8 cellular contexts compared by ENCODE assay signal in the genomic region with DNA sequence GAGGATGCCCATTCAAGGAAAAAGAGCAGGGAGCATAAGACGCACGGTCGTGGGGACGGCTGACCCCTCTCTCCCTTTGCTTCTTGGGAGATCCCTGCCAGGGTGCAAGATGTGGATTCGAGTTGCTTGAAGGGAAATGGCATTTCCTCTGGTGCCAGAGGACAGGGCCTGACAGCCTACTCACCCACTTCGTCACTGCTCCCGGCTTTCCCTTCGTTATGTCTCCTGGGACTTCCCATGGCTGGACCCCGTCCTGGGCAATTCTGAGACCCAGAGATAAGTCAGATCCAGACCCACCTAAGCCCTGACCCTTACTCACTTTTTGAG. TPM values are rescaled to one million over a fixed set of nuclear protein-coding genes. Genes with fewer than 3 reads are reported as not detected.
A peak's percentile ranks its signal among the peaks of the same experiment; 100 is the strongest.
DNase-seq lines count a peak whose midpoint lies in the region; ATAC-seq and TF ChIP-seq lines count a peak whose summit lies in the region.
"Had no signal": no experiment of that assay in that cellular context is flagged by ENCODE, and none has a peak within 500 bp of the region (broad histone marks: within the 10 kb centered on the region; RNA-seq: fewer than 3 reads in every experiment).

No MANE protein-coding gene starts in this region.

- peak overlapping the region; percentile 94 for H3K9ac ChIP-seq in SU-DHL-6 (ENCODE audit: low read length)

- H3F3A ChIP-seq in SU-DHL-6 (ENCODE audit: insufficient read depth): no peaks in the 10 kb centered on the region

- peaks cover 35% of the 10 kb centered on the region for H3K36me3 ChIP-seq in H7 (replicated peaks; ENCODE audit: control insufficient read depth, insufficient read depth, low read length)
- peaks cover 8% of the 10 kb centered on the region; the same call in 1 of the 2 replicates for H3K36me3 ChIP-seq in SU-DHL-6 (ENCODE audit: low read length)
- H3K36me3 ChIP-seq in spleen: peaks cover 9 to 63% (median 46%) of the 10 kb centered on the region in 6 donors

- no peaks in the 10 kb centered on the region for H3K9me2 ChIP-seq in SU-DHL-6 (replicated peaks; ENCODE audit: insufficient read depth, low read length)

- peak overlapping the region; percentile 67 for H3K4me2 ChIP-seq in SU-DHL-6 (ENCODE audit: low read depth, low read length, poor library complexity, severe bottlenecking)

- H3K27ac ChIP-seq in SU-DHL-6 (ENCODE audit: low read depth, low read length) (no peak overlapping the region), right cardiac atrium (ENCODE audit: low read length) (no peak overlapping the region), spleen (peak overlapping the region in 7 of 8 donors; percentile 96 to 100 (median 99))

- H4K20me1 ChIP-seq in SU-DHL-6 (ENCODE audit: low read depth, low read length): no peaks in the 10 kb centered on the region

- H3K4me1 ChIP-seq in right cardiac atrium (ENCODE audit: control insufficient read depth, insufficient read depth, low read length) (peaks cover 6% of the 10 kb centered on the region), spleen (peaks cover 10 to 45% (median 26%) of the 10 kb centered on the region in 6 donors)

- no peak overlapping the region for H2AFZ ChIP-seq in SU-DHL-6 (ENCODE audit: low read depth, low read length, severe bottlenecking)

- in situ Hi-C loops in ACHN (cut with HindIII; ENCODE audit: low pct_ligation_motif_present, low pct_unique_long_range_greater_than_20kb, low sequenced_read_pairs): no loop called here

- ATAC-seq in right cardiac atrium (no peak), GM19467 (IDR thresholded peaks at IDR 0.05; ENCODE audit: unreplicated experiment) (no peak)

- TF ChIP-seq CTCF in SU-DHL-6 (IDR thresholded peaks at IDR 0.05; ENCODE audit: insufficient read depth, low read length, poor library complexity, severe bottlenecking) (no peak), spleen (IDR thresholded peaks at IDR 0.05 in 8 of 11, conservative IDR thresholded peaks at IDR 0.05 in 3 of 11) (no peak)

- DNase-seq in H7 (no peak), right cardiac atrium (peak; percentile 12 to 56 (median 40)), spleen (peak; percentile 75), ACHN (no peak), occipital lobe (lab: John Stamatoyannopoulos, UW) (no peak)
- DNase-seq: stimulated activated naive B cell treated with anti-CD40 and anti-IgM and Interleukin-4, amounts not matched to agents 10 μg/mL and 1 μg/mL and 100 μg/mL, for 72 hours had no signal

- 85% methylated on average over 9 of the region's 9 CpGs for WGBS in right cardiac atrium
- WGBS in spleen, 5 donors: 86 to 92% (median 86%) methylated on average over 9 of the region's 9 CpGs

- H3K4me3 ChIP-seq in H7 (ENCODE audit: insufficient read depth, low read depth, low read length) (peak overlapping the region; percentile 99), SU-DHL-6 (ENCODE audit: insufficient read depth, low read length, poor library complexity, severe bottlenecking) (peak overlapping the region; percentile 89), right cardiac atrium (ENCODE audit: low read length) (no peak overlapping the region), spleen (peak overlapping the region in 6 of 8 donors; percentile 72 to 87 (median 82))

- intact Hi-C loops in right cardiac atrium (cut with DNase I) (no loop called here), spleen (cut with DNase I; ENCODE audit: low total_unique reads) (no loop called here)

- H3K9me3 ChIP-seq in SU-DHL-6 (ENCODE audit: insufficient read depth, low read length) (no peaks in the 10 kb centered on the region), right cardiac atrium (ENCODE audit: control insufficient read depth, low read length) (no peaks in the 10 kb centered on the region), spleen (no peaks in the 10 kb centered on the region)

- no peak for TF ChIP-seq POLR2A in spleen (IDR thresholded peaks at IDR 0.05)

- H3K27me3 ChIP-seq in H7 (ENCODE audit: control insufficient read depth, insufficient read depth, low read length) (no peaks in the 10 kb centered on the region), SU-DHL-6 (ENCODE audit: low read length) (no peaks in the 10 kb centered on the region), right cardiac atrium (ENCODE audit: control insufficient read depth, insufficient read depth) (no peaks in the 10 kb centered on the region), spleen (replicated peaks in 1 of 7) (no peaks in the 10 kb centered on the region)

- peaks cover 9% of the 10 kb centered on the region; the same call in 1 of the 2 replicates for H3K79me2 ChIP-seq in SU-DHL-6 (ENCODE audit: insufficient read depth, low read length)

RNA-seq across cellular contexts. Expression of a gene that starts 1.2 kb away (rescaled TPM):
- 10.2 and 12.6 TPM in 2 replicates for total RNA-seq in H7 (2014; rRNA removed; shearing (Covaris generic))
- total RNA-seq in right cardiac atrium: 10 to 100 TPM; 35.7 to 45.7 (median 42.1) TPM
- 35.6 TPM for polyA plus RNA-seq in right cardiac atrium
- total RNA-seq in spleen: 10 to 100 TPM; 26.8 to 53.5 (median 38.2) TPM
- 10 to 100 TPM; 20.8 to 39.8 (median 34.9) TPM for polyA plus RNA-seq in spleen
- 6.1 TPM for total RNA-seq in occipital lobe

RNA-seq across cellular contexts. Expression of a gene that starts 1.6 kb away (rescaled TPM):
- total RNA-seq in H7 (2014; rRNA removed; shearing (Covaris generic)): 7.2 and 12.9 TPM in 2 replicates
- total RNA-seq in right cardiac atrium (10 to 100 TPM; 32.4 to 38.7 (median 36.4) TPM), spleen (10 to 100 TPM in 6 of 7 donors, 1 to 10 TPM in 1; 8.7 to 27.8 (median 20.1) TPM), occipital lobe (3.9 TPM)
- polyA plus RNA-seq in right cardiac atrium (40.2 TPM), spleen (10 to 100 TPM; 11.6 to 24.8 (median 13.9) TPM)

RNA-seq across cellular contexts. Expression of a gene that starts 11.3 kb away (rescaled TPM):
- total RNA-seq in H7 (2014; rRNA removed; shearing (Covaris generic)): 76.2 and 94.7 TPM in 2 replicates
- 100 to 1,000 TPM in 1 of 4 donors, 10 to 100 TPM in 3; 38.6 to 144 (median 42.9) TPM for total RNA-seq in right cardiac atrium
- polyA plus RNA-seq in right cardiac atrium: 40.8 TPM
- 100 to 1,000 TPM in 5 of 7 donors, 10 to 100 TPM in 2; 80.9 to 203 (median 111) TPM for total RNA-seq in spleen
- 100 to 1,000 TPM in 1 of 3 donors, 10 to 100 TPM in 2; 36.6 to 135 (median 66.2) TPM for polyA plus RNA-seq in spleen
- total RNA-seq in occipital lobe: 24.0 TPM

RNA-seq across cellular contexts. Expression of a gene that starts 18.0 kb away (rescaled TPM):
- total RNA-seq in H7 (2014; rRNA removed; shearing (Covaris generic)): 0.59 and 0.73 TPM in 2 replicates
- total RNA-seq in right cardiac atrium (under 1 TPM in 3 of 4 donors, not detected in 1; 0.24 to 0.92 (median 0.60) TPM), spleen (10 to 100 TPM in 1 of 7 donors, 1 to 10 TPM in 6; 1.1 to 20.2 (median 2.8) TPM), occipital lobe (not detected)
- polyA plus RNA-seq in right cardiac atrium (0.29 TPM), spleen (1 to 10 TPM; 3.9 to 9.3 (median 6.4) TPM)

RNA-seq across cellular contexts. Expression of a gene that starts 27.7 kb away (rescaled TPM):
- total RNA-seq in H7 (2014; rRNA removed; shearing (Covaris generic)): 205 and 219 TPM in 2 replicates
- total RNA-seq in right cardiac atrium: 100 to 1,000 TPM; 127 to 146 (median 141) TPM
- polyA plus RNA-seq in right cardiac atrium: 134 TPM
- total RNA-seq in spleen: 100 to 1,000 TPM in 3 of 7 donors, 10 to 100 TPM in 4; 69.6 to 127 (median 98.4) TPM
- 100 to 1,000 TPM in 1 of 3 donors, 10 to 100 TPM in 2; 61.4 to 120 (median 70.9) TPM for polyA plus RNA-seq in spleen
- total RNA-seq in occipital lobe: 99.2 TPM

Comparison
In these comparisons a context has a peak if more than half of its experiments do, and no peak if none do; other contexts are left out.
1. DNase-seq: peak in right cardiac atrium (3 of 3) and spleen (single experiment); none in H7 (single experiment), ACHN (single experiment) and occipital lobe (single experiment).
2. H3K27ac ChIP-seq: peak in spleen (7 of 8); none in SU-DHL-6 (single experiment) and right cardiac atrium (single experiment).